8 cellular contexts compared by ENCODE assay signal in genomic region chr16:379961-380836, GRCh38. TPM values are rescaled to one million over a fixed set of nuclear protein-coding genes. Genes with fewer than 3 reads are reported as not detected.
DNase-seq lines count a peak whose midpoint lies in the region; ATAC-seq, FAIRE-seq and TF ChIP-seq lines count a peak whose summit lies in the region.

No MANE protein-coding gene starts in this region.

- no peak for FAIRE-seq in frontal cortex (lab: Jason Lieb, UNC)

- H3K4me1 ChIP-seq in iPS-20b (ENCODE audit: insufficient read depth, low read length) (peaks cover 22% of the 10 kb centered on the region; the same call in 1 of the 2 replicates), suprapubic skin (peaks cover 48% of the 10 kb centered on the region)

- peak overlapping the region; percentile 80; the same call in 1 of the 2 replicates for H3K9ac ChIP-seq in iPS-20b (ENCODE audit: low read depth, low read length)

- DNase-seq in activated CD4-positive, alpha-beta T cell treated with anti-CD3 and anti-CD28 coated beads, Interleukin-2, amount 10 ng/mL, durations not matched to agents 24 days and 14 days, result no peak
- no peak for DNase-seq in activated CD4-positive, alpha-beta T cell treated with anti-CD3 and anti-CD28 coated beads for 48 hours
- DNase-seq in activated naive CD8-positive, alpha-beta T cell treated with anti-CD3 and anti-CD28 coated beads, Interleukin-2, amount 10 ng/mL, durations not matched to agents 7 days and 5 days, result peak; percentile 37
- DNase-seq in suprapubic skin (ENCODE audit: low spot score in 2 of 2), result peak in 1 of 2 donors; percentile 59
- DNase-seq in foreskin melanocyte, result no peak
- DNase-seq in NCI-H226, result no peak
- DNase-seq in frontal cortex (ENCODE audit: low spot score in 2 of 2), result no peak

- ATAC-seq in activated naive CD8-positive, alpha-beta T cell treated with anti-CD3 and anti-CD28 coated beads, Interleukin-2, amount 10 ng/mL, durations not matched to agents 7 days and 5 days (ENCODE audit: low read depth), result no peak

- H3K27ac ChIP-seq in iPS-20b (ENCODE audit: low read length) (no peak overlapping the region), suprapubic skin (no peak overlapping the region)

- intact Hi-C loops in activated CD4-positive, alpha-beta T cell treated with anti-CD3 and anti-CD28 coated beads, Interleukin-2, amount 10 ng/mL, durations not matched to agents 24 days and 14 days (cut with micrococcal nuclease), result no loop called here

- H3K27me3 ChIP-seq in iPS-20b (ENCODE audit: insufficient read depth, low read length) (peaks cover 15% of the 10 kb centered on the region), suprapubic skin (no peaks in the 10 kb centered on the region)

- peaks cover 4% of the 10 kb centered on the region for H3K27me3 Mint-ChIP-seq in activated CD4-positive, alpha-beta T cell treated with anti-CD3 and anti-CD28 coated beads, Interleukin-2, amount 10 ng/mL, durations not matched to agents 24 days and 14 days
- H3K27me3 Mint-ChIP-seq in activated naive CD8-positive, alpha-beta T cell treated with anti-CD3 and anti-CD28 coated beads, Interleukin-2, amount 10 ng/mL, durations not matched to agents 7 days and 5 days, result peaks cover 5% of the 10 kb centered on the region

- no peak for TF ChIP-seq EP300 in suprapubic skin (IDR thresholded peaks at IDR 0.05)

- peaks cover 12% of the 10 kb centered on the region for H3K4me1 Mint-ChIP-seq in activated CD4-positive, alpha-beta T cell treated with anti-CD3 and anti-CD28 coated beads, Interleukin-2, amount 10 ng/mL, durations not matched to agents 24 days and 14 days
- peaks cover 9% of the 10 kb centered on the region for H3K4me1 Mint-ChIP-seq in activated naive CD8-positive, alpha-beta T cell treated with anti-CD3 and anti-CD28 coated beads, Interleukin-2, amount 10 ng/mL, durations not matched to agents 7 days and 5 days

- H3K36me3 ChIP-seq in iPS-20b (ENCODE audit: insufficient read depth, low read depth, low read length) (peaks cover 16% of the 10 kb centered on the region), suprapubic skin (peaks cover 23% of the 10 kb centered on the region)

- no peaks in the 10 kb centered on the region for H3K9me3 Mint-ChIP-seq in activated CD4-positive, alpha-beta T cell treated with anti-CD3 and anti-CD28 coated beads, Interleukin-2, amount 10 ng/mL, durations not matched to agents 24 days and 14 days
- no peaks in the 10 kb centered on the region for H3K9me3 Mint-ChIP-seq in activated naive CD8-positive, alpha-beta T cell treated with anti-CD3 and anti-CD28 coated beads, Interleukin-2, amount 10 ng/mL, durations not matched to agents 7 days and 5 days

- no peaks in the 10 kb centered on the region for H3K36me3 Mint-ChIP-seq in activated CD4-positive, alpha-beta T cell treated with anti-CD3 and anti-CD28 coated beads, Interleukin-2, amount 10 ng/mL, durations not matched to agents 24 days and 14 days (ENCODE audit: low read depth)
- no peaks in the 10 kb centered on the region for H3K36me3 Mint-ChIP-seq in activated naive CD8-positive, alpha-beta T cell treated with anti-CD3 and anti-CD28 coated beads, Interleukin-2, amount 10 ng/mL, durations not matched to agents 7 days and 5 days

- TF ChIP-seq POLR2A in suprapubic skin (IDR thresholded peaks at IDR 0.05), result no peak

- H3K9me3 ChIP-seq in iPS-20b (ENCODE audit: insufficient read depth, low read depth, low read length), result no peaks in the 10 kb centered on the region
- H3K9me3 ChIP-seq in suprapubic skin, result no peaks in the 10 kb centered on the region

- peak overlapping the region; percentile 84; the same call in 1 of the 2 replicates for H3K4me3 ChIP-seq in iPS-20b (ENCODE audit: low read length)
- peak overlapping the region; percentile 94 for H3K4me3 ChIP-seq in suprapubic skin

- H3K27ac Mint-ChIP-seq in activated CD4-positive, alpha-beta T cell treated with anti-CD3 and anti-CD28 coated beads, Interleukin-2, amount 10 ng/mL, durations not matched to agents 24 days and 14 days, result peak overlapping the region; percentile 51
- peak overlapping the region; percentile 84 for H3K27ac Mint-ChIP-seq in activated naive CD8-positive, alpha-beta T cell treated with anti-CD3 and anti-CD28 coated beads, Interleukin-2, amount 10 ng/mL, durations not matched to agents 7 days and 5 days

- TF ChIP-seq CTCF in suprapubic skin (IDR thresholded peaks at IDR 0.05), result no peak

- WGBS in suprapubic skin, result 85% methylated on average over 17 of the region's 29 CpGs

- H3K4me3 Mint-ChIP-seq in activated CD4-positive, alpha-beta T cell treated with anti-CD3 and anti-CD28 coated beads, Interleukin-2, amount 10 ng/mL, durations not matched to agents 24 days and 14 days, result peak overlapping the region; percentile 75
- peak overlapping the region; percentile 80 for H3K4me3 Mint-ChIP-seq in activated naive CD8-positive, alpha-beta T cell treated with anti-CD3 and anti-CD28 coated beads, Interleukin-2, amount 10 ng/mL, durations not matched to agents 7 days and 5 days

- POLR2A ChIA-PET in activated naive CD8-positive, alpha-beta T cell treated with anti-CD3 and anti-CD28 coated beads, Interleukin-2, amount 10 ng/mL, durations not matched to agents 7 days and 5 days (lab: Charles Lee), result interaction anchor here (0.6 to 4.6 kb wide), 3 partner anchors 9 to 146 kb away, joined by 3 to 27 read pairs (median 3); partner anchors contain the start of gene MRPL28

RNA-seq across cellular contexts. Expression of gene PGAP6, which starts 1.6 kb away (rescaled TPM):
- 34.1 and 37.8 TPM in 2 replicates for total RNA-seq in activated CD4-positive, alpha-beta T cell treated with anti-CD3 and anti-CD28 coated beads, Interleukin-2, amount 10 ng/mL, durations not matched to agents 24 days and 14 days
- total RNA-seq in activated naive CD8-positive, alpha-beta T cell treated with anti-CD3 and anti-CD28 coated beads, Interleukin-2, amount 10 ng/mL, durations not matched to agents 7 days and 5 days, result 10 to 100 TPM; 58.9 to 59.0 TPM
- 10 to 100 TPM; 12.6 to 19.3 (median 15.5) TPM for total RNA-seq in suprapubic skin
- 18.8 TPM for total RNA-seq in frontal cortex

RNA-seq across cellular contexts. Expression of gene MRPL28, which starts 9.9 kb away (rescaled TPM):
- 106 and 109 TPM in 2 replicates for total RNA-seq in activated CD4-positive, alpha-beta T cell treated with anti-CD3 and anti-CD28 coated beads, Interleukin-2, amount 10 ng/mL, durations not matched to agents 24 days and 14 days
- total RNA-seq in activated naive CD8-positive, alpha-beta T cell treated with anti-CD3 and anti-CD28 coated beads, Interleukin-2, amount 10 ng/mL, durations not matched to agents 7 days and 5 days, result 10 to 100 TPM; 64.4 to 67.5 TPM
- 10 to 100 TPM; 40.9 to 66.7 (median 52.7) TPM for total RNA-seq in suprapubic skin
- 44.8 TPM for total RNA-seq in frontal cortex

RNA-seq across cellular contexts. Expression of gene NME4, which starts 16.8 kb away (rescaled TPM):
- total RNA-seq in activated CD4-positive, alpha-beta T cell treated with anti-CD3 and anti-CD28 coated beads, Interleukin-2, amount 10 ng/mL, durations not matched to agents 24 days and 14 days, result 64.3 and 64.8 TPM in 2 replicates
- 1 to 10 TPM; 8.2 to 8.8 TPM for total RNA-seq in activated naive CD8-positive, alpha-beta T cell treated with anti-CD3 and anti-CD28 coated beads, Interleukin-2, amount 10 ng/mL, durations not matched to agents 7 days and 5 days
- total RNA-seq in suprapubic skin, result 10 to 100 TPM; 25.3 to 29.9 (median 27.7) TPM
- 12.6 TPM for total RNA-seq in frontal cortex

RNA-seq across cellular contexts. Expression of gene DECR2, which starts 21.5 kb away (rescaled TPM):
- 17.6 and 18.5 TPM in 2 replicates for total RNA-seq in activated CD4-positive, alpha-beta T cell treated with anti-CD3 and anti-CD28 coated beads, Interleukin-2, amount 10 ng/mL, durations not matched to agents 24 days and 14 days
- total RNA-seq in activated naive CD8-positive, alpha-beta T cell treated with anti-CD3 and anti-CD28 coated beads, Interleukin-2, amount 10 ng/mL, durations not matched to agents 7 days and 5 days, result 1 to 10 TPM; 5.6 to 7.9 TPM
- 10 to 100 TPM in 3 of 4 donors, 1 to 10 TPM in 1; 9.1 to 23.4 (median 12.3) TPM for total RNA-seq in suprapubic skin
- 7.7 TPM for total RNA-seq in frontal cortex

RNA-seq across cellular contexts. Expression of gene AXIN1, which starts 27.7 kb away (rescaled TPM):
- total RNA-seq in activated CD4-positive, alpha-beta T cell treated with anti-CD3 and anti-CD28 coated beads, Interleukin-2, amount 10 ng/mL, durations not matched to agents 24 days and 14 days, result 26.7 and 27.9 TPM in 2 replicates
- 10 to 100 TPM; 30.9 to 32.5 TPM for total RNA-seq in activated naive CD8-positive, alpha-beta T cell treated with anti-CD3 and anti-CD28 coated beads, Interleukin-2, amount 10 ng/mL, durations not matched to agents 7 days and 5 days
- 10 to 100 TPM; 34.3 to 38.4 (median 37.2) TPM for total RNA-seq in suprapubic skin
- total RNA-seq in frontal cortex, result 24.5 TPM
